Comparison of ENCODE assay signal across 1 cellular context in the genomic region with DNA sequence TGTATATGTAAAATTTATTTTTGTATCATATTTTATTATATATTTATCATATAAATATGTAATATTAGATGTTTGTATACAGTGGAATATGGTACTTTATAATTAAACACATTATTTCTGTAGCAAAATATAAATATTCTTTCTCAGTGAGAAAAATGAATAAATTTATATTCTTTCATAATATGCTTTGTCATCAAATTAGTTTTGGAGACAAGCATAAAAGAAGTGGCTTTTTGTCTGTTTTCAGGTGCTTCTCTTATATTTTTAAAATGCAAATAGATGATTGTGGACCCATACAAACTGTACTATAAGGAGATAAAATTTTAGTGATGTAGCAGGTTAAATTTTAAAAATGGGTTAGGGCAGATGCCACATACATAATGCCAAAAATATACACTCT.
TF ChIP-seq lines count a peak whose summit lies in the region.

No MANE protein-coding gene starts in this region.

TF ChIP-seq in K562, 482 proteins besides CTCF, POLR2A, EP300 and RAD21 (continued from another document):
- TF ChIP-seq MAFK (IDR thresholded peaks at IDR 0.05; ENCODE audit: low read length) (peak; percentile 65), ESRRB (CRISPR knock-in tag; IDR thresholded peaks at IDR 0.05; ENCODE audit: borderline replicate concordance) (no peak), NFATC3 (IDR thresholded peaks at IDR 0.05) (no peak), ZNF316 (IDR thresholded peaks at IDR 0.05) (peak; percentile 80), C11orf30 (IDR thresholded peaks at IDR 0.05; ENCODE audit: low read depth) (peak; percentile 45; the same call in 1 of the 2 replicates), ZNF408 (CRISPR knock-in tag; IDR thresholded peaks at IDR 0.05; ENCODE audit: low read depth) (no peak), ZNF12 (CRISPR knock-in tag; IDR thresholded peaks at IDR 0.05) (no peak), MAFG (tag; conservative IDR thresholded peaks at IDR 0.05) (0 out of 2 replicates have a peak, but pooled peaks have one; percentile 19), MCM3 (IDR thresholded peaks at IDR 0.05) (no peak), LCOR (CRISPR knock-in tag; IDR thresholded peaks at IDR 0.05) (no peak), MAFF (IDR thresholded peaks at IDR 0.05; ENCODE audit: low read length) (peak; percentile 51; the same call in 1 of the 2 replicates), HOXB6 (CRISPR knock-in tag; IDR thresholded peaks at IDR 0.05; ENCODE audit: borderline replicate concordance) (no peak), HDAC1 (IDR thresholded peaks at IDR 0.05) (no peak)
- TF ChIP-seq, protein P1, sequence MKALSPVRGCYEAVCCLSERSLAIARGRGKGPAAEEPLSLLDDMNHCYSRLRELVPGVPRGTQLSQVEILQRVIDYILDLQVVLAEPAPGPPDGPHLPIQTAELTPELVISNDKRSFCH (CRISPR knock-in tag; IDR thresholded peaks at IDR 0.05): no peak
- TF ChIP-seq, protein P1 (tag; IDR thresholded peaks at IDR 0.05): no peak
- TF ChIP-seq, protein P2, sequence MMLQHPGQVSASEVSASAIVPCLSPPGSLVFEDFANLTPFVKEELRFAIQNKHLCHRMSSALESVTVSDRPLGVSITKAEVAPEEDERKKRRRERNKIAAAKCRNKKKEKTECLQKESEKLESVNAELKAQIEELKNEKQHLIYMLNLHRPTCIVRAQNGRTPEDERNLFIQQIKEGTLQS (IDR thresholded peaks at IDR 0.05): no peak
- TF ChIP-seq, protein P2 (CRISPR knock-in tag; conservative IDR thresholded peaks at IDR 0.05): no peak
- TF ChIP-seq, protein P3, sequence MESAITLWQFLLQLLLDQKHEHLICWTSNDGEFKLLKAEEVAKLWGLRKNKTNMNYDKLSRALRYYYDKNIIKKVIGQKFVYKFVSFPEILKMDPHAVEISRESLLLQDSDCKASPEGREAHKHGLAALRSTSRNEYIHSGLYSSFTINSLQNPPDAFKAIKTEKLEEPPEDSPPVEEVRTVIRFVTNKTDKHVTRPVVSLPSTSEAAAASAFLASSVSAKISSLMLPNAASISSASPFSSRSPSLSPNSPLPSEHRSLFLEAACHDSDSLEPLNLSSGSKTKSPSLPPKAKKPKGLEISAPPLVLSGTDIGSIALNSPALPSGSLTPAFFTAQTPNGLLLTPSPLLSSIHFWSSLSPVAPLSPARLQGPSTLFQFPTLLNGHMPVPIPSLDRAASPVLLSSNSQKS (CRISPR knock-in tag; IDR thresholded peaks at IDR 0.05): no peak
